ENCODE assay signal across 14 cellular contexts in the genomic region with DNA sequence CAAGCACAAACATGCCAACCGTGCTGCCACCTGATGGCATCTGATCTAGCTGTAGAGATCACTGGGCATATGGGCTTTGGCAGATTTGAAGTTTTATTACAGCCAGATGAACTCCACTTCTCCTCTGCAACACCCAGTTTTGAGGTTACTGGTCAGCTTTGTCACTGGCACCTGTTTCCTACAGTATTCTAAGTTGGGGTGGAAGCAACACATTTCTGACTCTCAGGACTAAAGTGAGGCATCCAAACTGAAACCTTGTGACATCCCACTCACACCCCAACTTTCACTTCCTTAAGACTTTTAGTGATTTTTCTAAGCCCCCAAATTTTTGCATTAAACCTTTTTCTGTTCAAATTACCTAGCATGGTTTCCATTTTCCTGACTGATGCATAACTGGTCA.
DNase-seq lines count a peak whose midpoint lies in the region; ATAC-seq and TF ChIP-seq lines count a peak whose summit lies in the region.
"Had no signal": no experiment of that assay in that cellular context is flagged by ENCODE, and none has a peak within 500 bp of the region (broad histone marks: within the 10 kb centered on the region; RNA-seq: fewer than 3 reads in every experiment).

No MANE protein-coding gene starts in this region.

- in situ Hi-C loops in GM13976 (cut with MboI; ENCODE audit: low sequenced_read_pairs, unreplicated experiment): no loop called here

- peak; percentile 38 for DNase-seq in GM13976 (ENCODE audit: low spot score)
- no peak for DNase-seq in stimulated activated naive CD8-positive, alpha-beta T cell treated with anti-CD3 and anti-CD28 coated beads, Interleukin-15, Interleukin-2, amounts not matched to agents 100 U/mL and 50 U/mL, for 24 hours
- no peak for DNase-seq in putamen (ENCODE audit: low spot score)
- no peak for DNase-seq in NCI-H526 (lab: John Stamatoyannopoulos, UW)
- no peak for DNase-seq in activated CD4-positive, alpha-beta T cell treated with anti-CD3 and anti-CD28 coated beads for 4 hours
- DNase-seq: activated CD8-positive, alpha-beta T cell treated with anti-CD3 and anti-CD28 coated beads, Interleukin-2, amount 10 ng/mL, durations not matched to agents 7 days and 5 days; DMS79 treated with DMSO at 0.1 percent for 48 hours; foreskin fibroblast; NCI-H187; sigmoid colon; T-helper 1 cell had no signal

- TF ChIP-seq CTCF in GM13976 (IDR thresholded peaks at IDR 0.05; ENCODE audit: borderline replicate concordance, control extremely low read depth, extremely low read depth, insufficient read depth, missing control alignments): no peak

- ATAC-seq in GM19397 (IDR thresholded peaks at IDR 0.05; ENCODE audit: unreplicated experiment): peak; percentile 80
- ATAC-seq in HG02798 (IDR thresholded peaks at IDR 0.05; ENCODE audit: poor library complexity, unreplicated experiment): peak; percentile 87
- peak; percentile 77 for ATAC-seq in HG03460 (IDR thresholded peaks at IDR 0.05; ENCODE audit: unreplicated experiment)
- no peak for ATAC-seq in stimulated activated naive CD8-positive, alpha-beta T cell treated with anti-CD3 and anti-CD28 coated beads, Interleukin-15, Interleukin-2, amounts not matched to agents 100 U/mL and 50 U/mL, for 24 hours
- ATAC-seq: activated CD8-positive, alpha-beta T cell treated with anti-CD3 and anti-CD28 coated beads, Interleukin-2, amount 10 ng/mL, durations not matched to agents 7 days and 5 days had no signal
